In the genomic region with DNA sequence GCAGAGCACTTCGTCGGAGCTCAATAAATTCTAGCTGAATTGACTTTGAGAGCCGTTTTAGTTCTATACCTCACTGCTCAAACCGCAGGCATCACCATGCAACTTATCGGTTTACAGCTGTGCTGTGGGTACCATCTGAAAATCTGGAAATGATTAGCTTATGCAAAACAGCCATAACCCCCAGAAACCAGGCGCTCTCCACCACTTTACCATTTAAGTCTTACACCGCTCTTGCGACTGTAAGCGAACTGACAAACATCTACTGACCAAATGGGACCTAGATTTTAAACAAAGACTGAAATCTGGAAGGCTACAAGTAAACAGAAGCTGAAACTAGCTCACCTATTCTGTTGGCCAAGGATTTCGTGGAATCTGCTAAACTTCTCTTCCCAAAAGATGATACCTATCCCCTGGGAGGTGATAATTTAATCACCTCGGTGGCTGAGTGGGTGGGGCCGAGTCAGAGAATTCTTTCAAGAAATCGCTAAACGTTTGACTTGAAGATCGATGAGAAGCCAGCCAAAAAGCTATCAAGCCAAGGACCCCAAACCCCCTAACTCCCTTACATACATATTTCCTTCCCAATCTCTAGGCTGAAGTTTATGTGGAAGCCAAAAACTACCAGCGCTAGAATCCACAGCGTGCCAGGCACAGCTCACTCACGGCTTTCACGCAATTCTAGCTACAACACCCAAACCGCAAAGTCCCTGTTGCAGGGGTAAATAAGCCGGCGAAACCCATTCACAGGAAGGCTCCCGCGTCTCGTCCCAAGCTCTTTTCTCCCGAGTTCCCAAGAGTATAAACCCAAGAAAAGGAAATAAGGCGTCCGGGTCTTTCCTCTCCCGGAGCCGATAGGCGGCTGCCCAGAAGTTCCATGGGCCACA, we compare ENCODE assay signal across 8 cellular contexts. TPM values are rescaled to one million over a fixed set of nuclear protein-coding genes. Genes with fewer than 3 reads are reported as not detected.
DNase-seq lines count a peak whose midpoint lies in the region; ATAC-seq and TF ChIP-seq lines count a peak whose summit lies in the region.

No MANE protein-coding gene starts in this region.

- H3K36me3 Mint-ChIP-seq in GM23338 (ENCODE audit: low read depth) (no peaks in the 10 kb centered on the region), memory B cell (peaks cover 3% of the 10 kb centered on the region)

- H3K9me3 ChIP-seq in breast epithelium, result no peaks in the 10 kb centered on the region
- no peaks in the 10 kb centered on the region for H3K9me3 ChIP-seq in upper lobe of right lung

- H3F3A ChIP-seq in GM23338 (replicated peaks; ENCODE audit: low read depth), result no peaks in the 10 kb centered on the region

- H2AFZ ChIP-seq in GM23338, result peak overlapping the region; percentile 90

- H3K4me3 ChIP-seq in GM23338 (peak overlapping the region; percentile 96), breast epithelium (peak overlapping the region; percentile 76 to 93 (median 87)), upper lobe of right lung (peak overlapping the region; percentile 68)

- H3K79me2 ChIP-seq in GM23338 (replicated peaks; ENCODE audit: insufficient read depth), result peaks cover 56% of the 10 kb centered on the region

- peak; percentile 36 for DNase-seq in NCI-H748 (lab: John Stamatoyannopoulos, UW; ENCODE audit: unreplicated experiment)
- no peak for DNase-seq in NCI-H748 treated with DMSO at 0.1 percent for 48 hours (lab: John Stamatoyannopoulos, UW)
- DNase-seq in GM23338 (ENCODE audit: low spot score), result peak; percentile 10
- peak; percentile 74 for DNase-seq in NAMALWA (ENCODE audit: low spot score)
- no peak for DNase-seq in breast epithelium (ENCODE audit: low spot score in 2 of 2)
- DNase-seq in memory B cell (ENCODE audit: low spot score in 2 of 2), result peak; percentile 6 to 11
- DNase-seq in upper lobe of right lung, result no peak
- DNase-seq in NCI-H1417 treated with DMSO at 0.1 percent for 48 hours (lab: John Stamatoyannopoulos, UW), result no peak

- TF ChIP-seq CTCF in GM23338 (conservative IDR thresholded peaks at IDR 0.05; ENCODE audit: low read depth in 2 of 2) (no peak), breast epithelium (IDR thresholded peaks at IDR 0.05) (no peak), upper lobe of right lung (IDR thresholded peaks at IDR 0.05) (no peak)

- H4K20me1 ChIP-seq in GM23338 (replicated peaks; ENCODE audit: insufficient read depth), result peaks cover 11% of the 10 kb centered on the region; the same call in 1 of the 2 replicates

- H3K4me1 ChIP-seq in GM23338 (ENCODE audit: insufficient read depth) (peaks cover 13% of the 10 kb centered on the region), breast epithelium (peaks cover 0 to 11% of the 10 kb centered on the region in 2 donors), upper lobe of right lung (peaks cover 12% of the 10 kb centered on the region)

- H3K9me2 ChIP-seq in GM23338 (ENCODE audit: insufficient read depth), result no peaks in the 10 kb centered on the region

- peaks cover 9% of the 10 kb centered on the region; the same call in 2 of the 3 replicates for H3K4me1 Mint-ChIP-seq in GM23338
- H3K4me1 Mint-ChIP-seq in memory B cell, result peaks cover 19% of the 10 kb centered on the region

- H3K36me3 ChIP-seq in GM23338 (ENCODE audit: insufficient read depth), result no peaks in the 10 kb centered on the region
- no peaks in the 10 kb centered on the region for H3K36me3 ChIP-seq in breast epithelium
- no peaks in the 10 kb centered on the region for H3K36me3 ChIP-seq in upper lobe of right lung

- H3K27me3 ChIP-seq in GM23338 (ENCODE audit: insufficient read depth) (no peaks in the 10 kb centered on the region), breast epithelium (no peaks in the 10 kb centered on the region), upper lobe of right lung (no peaks in the 10 kb centered on the region)

- intact Hi-C loops in breast epithelium (cut with DNase I; ENCODE audit: low total_unique reads) (loop anchor here (5.0 kb wide), 1 partner anchor 819 kb away; no protein-coding TSS in a partner anchor), upper lobe of right lung (cut with DNase I) (no loop called here)

- H3K27me3 Mint-ChIP-seq in GM23338 (ENCODE audit: insufficient read depth, low read depth, poor library complexity), result peaks cover 11% of the 10 kb centered on the region
- peaks cover 2% of the 10 kb centered on the region for H3K27me3 Mint-ChIP-seq in memory B cell

- H3K4me3 Mint-ChIP-seq in GM23338 (peak overlapping the region; percentile 99), memory B cell (peak overlapping the region; percentile 86)

- H3K27ac ChIP-seq in GM23338 (ENCODE audit: low read depth) (peak overlapping the region; percentile 78), breast epithelium (peak overlapping the region; percentile 98), upper lobe of right lung (peak overlapping the region; percentile 90)

- H3K27ac Mint-ChIP-seq in GM23338 (peak overlapping the region; percentile 96), memory B cell (peak overlapping the region; percentile 92)

- ATAC-seq in GM23338 (no peak), memory B cell (ENCODE audit: low read depth) (no peak), upper lobe of right lung (no peak)

- H3K9me3 Mint-ChIP-seq in GM23338, result peaks cover 2% of the 10 kb centered on the region; the same call in 1 of the 3 replicates
- no peaks in the 10 kb centered on the region for H3K9me3 Mint-ChIP-seq in memory B cell

- peak overlapping the region; percentile 98 for H3K4me2 ChIP-seq in GM23338

- no peak for TF ChIP-seq POLR2A in breast epithelium (IDR thresholded peaks at IDR 0.05)

TF ChIP-seq in GM23338, 12 proteins besides CTCF, POLR2A, EP300 and RAD21 (continues in another document):
- no peak for TF ChIP-seq JUNB (IDR thresholded peaks at IDR 0.05; ENCODE audit: unreplicated experiment)
- no peak for TF ChIP-seq ZNF462 (CRISPR knock-in tag; IDR thresholded peaks at IDR 0.05)

RNA-seq across cellular contexts. Expression of gene SPTY2D1, which starts 0.6 kb away (rescaled TPM):
- total RNA-seq in GM23338 (2014; rRNA removed; shearing (Covaris generic)), result 14.1 TPM in 2 replicates
- polyA plus RNA-seq in GM23338 (2016; fragmentation: Nextera tagmentation; extraction: Ambion mirVana), result 5.4 and 5.9 TPM in 2 replicates
- total RNA-seq in breast epithelium (10 to 100 TPM; 19.5 to 30.6 (median 27.5) TPM), upper lobe of right lung (18.5 TPM)

RNA-seq across cellular contexts. Expression of gene MISFA, which starts 33.9 kb away (rescaled TPM):
- 1.7 TPM in 1 of 2 replicates, not detected in the other for total RNA-seq in GM23338 (2014; rRNA removed; shearing (Covaris generic))
- polyA plus RNA-seq in GM23338 (2016; fragmentation: Nextera tagmentation; extraction: Ambion mirVana), result 5.1 and 7.9 TPM in 2 replicates
- total RNA-seq in breast epithelium, result 1 to 10 TPM in 2 of 3 donors, not detected in 1; 2.6 TPM
- total RNA-seq in upper lobe of right lung, result 4.6 TPM

RNA-seq across cellular contexts. Expression of gene UEVLD, which starts 45.0 kb away (rescaled TPM):
- 11.8 and 12.7 TPM in 2 replicates for total RNA-seq in GM23338 (2014; rRNA removed; shearing (Covaris generic))
- 6.0 and 10.2 TPM in 2 replicates for polyA plus RNA-seq in GM23338 (2016; fragmentation: Nextera tagmentation; extraction: Ambion mirVana)
- total RNA-seq in breast epithelium (10 to 100 TPM; 28.5 to 54.4 (median 28.8) TPM), upper lobe of right lung (24.0 TPM)

Comparison
In these comparisons a context has a peak if more than half of its experiments do, and no peak if none do; other contexts are left out.
1. DNase-seq: peak in NCI-H748 (single experiment), GM23338 (single experiment), NAMALWA (single experiment) and memory B cell (2 of 2); none in NCI-H748 treated with DMSO at 0.1 percent for 48 hours (single experiment), breast epithelium (0 of 2), upper lobe of right lung (single experiment) and NCI-H1417 treated with DMSO at 0.1 percent for 48 hours (single experiment).
2. Peak in every context shown above with its lines, with median percentiles within 50 percentile points of each other: H3K27ac ChIP-seq and H3K4me3 ChIP-seq.